In the genomic region with DNA sequence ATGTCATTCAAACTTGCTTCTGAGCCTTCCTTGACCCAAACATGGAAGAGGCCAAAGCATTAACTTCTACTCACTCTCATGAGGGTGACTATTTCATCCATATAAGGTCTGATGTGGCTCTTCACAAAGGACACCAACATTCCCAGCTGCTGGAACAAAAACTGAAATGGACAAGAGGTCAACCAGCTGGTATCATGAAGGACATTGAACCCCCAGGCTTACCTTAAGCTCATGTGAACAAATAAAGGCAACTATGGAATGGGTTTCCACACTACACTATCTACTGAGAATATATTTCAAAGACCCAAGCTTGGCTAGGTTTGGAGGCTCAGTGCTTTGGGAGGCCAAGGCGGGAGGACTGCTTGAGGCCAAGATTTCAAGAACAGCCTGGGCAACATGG, we compare ENCODE assay signal across 25 cellular contexts. TPM values are rescaled to one million over a fixed set of nuclear protein-coding genes. Genes with fewer than 3 reads are reported as not detected.
A peak's percentile ranks its signal among the peaks of the same experiment; 100 is the strongest.
DNase-seq lines count a peak whose midpoint lies in the region; ATAC-seq and TF ChIP-seq lines count a peak whose summit lies in the region.
"Had no signal": no experiment of that assay in that cellular context is flagged by ENCODE, and none has a peak within 500 bp of the region (broad histone marks: within the 10 kb centered on the region; RNA-seq: fewer than 3 reads in every experiment).

No MANE protein-coding gene starts in this region.

- H3K27me3 ChIP-seq in liver (ENCODE audit: control insufficient read depth in 4 of 4, insufficient read depth in 4 of 4, low read length in 3 of 4), result no peaks in the 10 kb centered on the region
- no peaks in the 10 kb centered on the region for H3K27me3 ChIP-seq in uterus
- H3K27me3 ChIP-seq: SJCRH30 had no signal

- H3K27ac Mint-ChIP-seq in activated T-helper 17 cell treated with anti-CD3 and anti-CD28 coated beads, Interleukin-2, amount 50 U/mL, for 72 hours, result peak overlapping the region; percentile 12
- H3K27ac Mint-ChIP-seq in glutamatergic neuron (ENCODE audit: unreplicated experiment), result no peak overlapping the region
- H3K27ac Mint-ChIP-seq: HFFc6 had no signal

- H3K4me3 ChIP-seq in liver (ENCODE audit: low read depth in 1 of 3, low read length in 3 of 3) (no peak overlapping the region), uterus (no peak overlapping the region)
- H3K4me3 ChIP-seq: K562, SJCRH30 had no signal

- intact Hi-C loops in uterus (cut with DNase I; ENCODE audit: low total_unique reads), result no loop called here

- no peak overlapping the region for H3K9ac ChIP-seq in liver (ENCODE audit: low read depth in 1 of 2, low read length in 2 of 2)

- H3K9me3 ChIP-seq in liver (ENCODE audit: control insufficient read depth in 4 of 4, low read length in 3 of 4) (no peaks in the 10 kb centered on the region), uterus (no peaks in the 10 kb centered on the region)
- H3K9me3 ChIP-seq: Caco-2, SJCRH30 had no signal

- peaks cover 9 to 58% (median 45%) of the 10 kb centered on the region in 4 donors for H3K36me3 ChIP-seq in liver (ENCODE audit: control insufficient read depth in 4 of 4, insufficient read depth in 3 of 4, low read depth in 1 of 4, low read length in 3 of 4)
- H3K36me3 ChIP-seq in uterus, result no peaks in the 10 kb centered on the region

- H3K27me3 Mint-ChIP-seq in activated T-helper 17 cell treated with anti-CD3 and anti-CD28 coated beads, Interleukin-2, amount 50 U/mL, for 72 hours, result no peaks in the 10 kb centered on the region
- no peaks in the 10 kb centered on the region for H3K27me3 Mint-ChIP-seq in glutamatergic neuron (ENCODE audit: unreplicated experiment)
- H3K27me3 Mint-ChIP-seq: CD4-positive, CD25-positive, alpha-beta regulatory T cell had no signal

- H3K27ac ChIP-seq in caudate nucleus (ENCODE audit: low read depth, low read length) (peak overlapping the region; percentile 52), liver (ENCODE audit: low read depth in 1 of 2, low read length in 2 of 2) (no peak overlapping the region), temporal lobe (ENCODE audit: low read depth, low read length) (peak overlapping the region; percentile 50), uterus (no peak overlapping the region)
- H3K27ac ChIP-seq: SJCRH30 had no signal

- no peaks in the 10 kb centered on the region for H3K4me1 Mint-ChIP-seq in activated T-helper 17 cell treated with anti-CD3 and anti-CD28 coated beads, Interleukin-2, amount 50 U/mL, for 72 hours
- no peaks in the 10 kb centered on the region for H3K4me1 Mint-ChIP-seq in glutamatergic neuron (ENCODE audit: low read depth, unreplicated experiment)
- H3K4me1 Mint-ChIP-seq: H9 had no signal

- 98% methylated on average over 1 of the region's 1 CpG for WGBS in liver

- peaks cover 0 to 5% (median 2%) of the 10 kb centered on the region in 4 donors for H3K4me1 ChIP-seq in liver (ENCODE audit: control insufficient read depth in 4 of 4, insufficient read depth in 4 of 4, low read length in 3 of 4)
- H3K4me1 ChIP-seq in uterus, result no peaks in the 10 kb centered on the region
- H3K4me1 ChIP-seq: Caco-2, SJCRH30 had no signal

- H3K36me3 Mint-ChIP-seq in activated T-helper 17 cell treated with anti-CD3 and anti-CD28 coated beads, Interleukin-2, amount 50 U/mL, for 72 hours (ENCODE audit: low read depth), result peaks cover 100% of the 10 kb centered on the region
- H3K36me3 Mint-ChIP-seq in glutamatergic neuron (ENCODE audit: unreplicated experiment), result peaks cover 4% of the 10 kb centered on the region

- H3K4me3 Mint-ChIP-seq in activated T-helper 17 cell treated with anti-CD3 and anti-CD28 coated beads, Interleukin-2, amount 50 U/mL, for 72 hours, result no peak overlapping the region
- H3K4me3 Mint-ChIP-seq in glutamatergic neuron (ENCODE audit: unreplicated experiment), result no peak overlapping the region
- H3K4me3 Mint-ChIP-seq: CD4-positive, CD25-positive, alpha-beta regulatory T cell; H9; HFFc6 had no signal

- ATAC-seq in activated T-helper 17 cell treated with anti-CD3 and anti-CD28 coated beads, Interleukin-2, amount 50 U/mL, for 72 hours (replicated peaks), result no peak
- ATAC-seq in GM18868 (IDR thresholded peaks at IDR 0.05; ENCODE audit: unreplicated experiment), result no peak
- ATAC-seq: K562, Panc1 had no signal

- no peak for DNase-seq in caudate nucleus (lab: John Stamatoyannopoulos, UW)
- DNase-seq in uterus, result no peak
- DNase-seq in glutamatergic neuron, result no peak
- DNase-seq: Caco-2; CD4-positive, CD25-positive, alpha-beta regulatory T cell; DMS 273 treated with DMSO at 0.1 percent for 48 hours; DMS79 treated with DMSO at 0.1 percent for 48 hours; H9; HFFc6; MM.1S; NCI-H1048; NCI-H1436; NCI-H2029; NCI-H226; NCI-H510A treated with DMSO at 0.1 percent for 48 hours; NCI-H748 treated with DMSO at 0.1 percent for 48 hours; NK-92 treated with Interleukin-12 subunit alpha and Interleukin-12 subunit beta, amount 100 ng/mL, for 24 hours; SJCRH30 had no signal

- no peak for TF ChIP-seq POLR2A in uterus (IDR thresholded peaks at IDR 0.05)

- H3K9me3 Mint-ChIP-seq in activated T-helper 17 cell treated with anti-CD3 and anti-CD28 coated beads, Interleukin-2, amount 50 U/mL, for 72 hours, result no peaks in the 10 kb centered on the region
- H3K9me3 Mint-ChIP-seq in glutamatergic neuron (ENCODE audit: unreplicated experiment), result no peaks in the 10 kb centered on the region
- H3K9me3 Mint-ChIP-seq: CD4-positive, CD25-positive, alpha-beta regulatory T cell; H9; HFFc6 had no signal

- TF ChIP-seq CTCF in liver (IDR thresholded peaks at IDR 0.05; ENCODE audit: low read depth, low read length, missing input control) (no peak), uterus (IDR thresholded peaks at IDR 0.05) (no peak), glutamatergic neuron (IDR thresholded peaks at IDR 0.05; ENCODE audit: partially characterized antibody, unreplicated experiment) (no peak)

- TF ChIP-seq RAD21 in liver (IDR thresholded peaks at IDR 0.05), result no peak

TF ChIP-seq in liver, 16 proteins besides CTCF, POLR2A, EP300 and RAD21:
- TF ChIP-seq YY1 (IDR thresholded peaks at IDR 0.05) (no peak), RXRA (IDR thresholded peaks at IDR 0.05) (peak; percentile 32 to 82), SP1 (IDR thresholded peaks at IDR 0.05) (peak; percentile 65), FOXA2 (IDR thresholded peaks at IDR 0.05) (no peak), HNF4A (conservative IDR thresholded peaks at IDR 0.05) (peak in 1 of 2 donors; percentile 36)

RNA-seq across cellular contexts. Expression of gene ANGPTL7, which starts 26.9 kb away (rescaled TPM):
- total RNA-seq in activated T-helper 17 cell treated with anti-CD3 and anti-CD28 coated beads, Interleukin-2, amount 50 U/mL, for 72 hours, result not detected
- total RNA-seq in liver, result not detected
- polyA plus RNA-seq in liver, result under 1 TPM; 0.06 to 0.07 TPM
- 0.25 TPM for total RNA-seq in temporal lobe
- 1 to 10 TPM in 1 of 4 donors, under 1 TPM in 2, not detected in 1; 0.82 to 1.9 (median 0.88) TPM for total RNA-seq in uterus
- total RNA-seq in glutamatergic neuron (ENCODE audit: unreplicated experiment), result not detected
- total RNA-seq: Caco-2; CD4-positive, CD25-positive, alpha-beta regulatory T cell; H9; HFFc6; K562; SJCRH30 had no signal
- polyA plus RNA-seq: BJ; CD4-positive, CD25-positive, alpha-beta regulatory T cell; K562 had no signal

RNA-seq across cellular contexts. Expression of gene MTOR, which starts 46.3 kb away (rescaled TPM):
- total RNA-seq in activated T-helper 17 cell treated with anti-CD3 and anti-CD28 coated beads, Interleukin-2, amount 50 U/mL, for 72 hours, result 10 to 100 TPM; 22.4 to 38.0 TPM
- total RNA-seq in liver, result 10 to 100 TPM; 21.8 to 45.0 TPM
- 10 to 100 TPM; 11.6 to 18.0 TPM for polyA plus RNA-seq in liver
- total RNA-seq in temporal lobe, result 36.6 TPM
- total RNA-seq in uterus, result 10 to 100 TPM; 22.9 to 51.5 (median 40.3) TPM
- 82.4 TPM for total RNA-seq in glutamatergic neuron (ENCODE audit: unreplicated experiment)

RNA-seq across cellular contexts. Expression of gene UBIAD1, which starts 56.9 kb away (rescaled TPM):
- 10 to 100 TPM; 17.8 to 43.8 TPM for total RNA-seq in activated T-helper 17 cell treated with anti-CD3 and anti-CD28 coated beads, Interleukin-2, amount 50 U/mL, for 72 hours
- 10 to 100 TPM in 1 of 2 donors, 1 to 10 TPM in 1; 5.4 to 10.2 TPM for total RNA-seq in liver
- 1 to 10 TPM; 8.7 to 9.0 TPM for polyA plus RNA-seq in liver
- 13.3 TPM for total RNA-seq in temporal lobe
- total RNA-seq in uterus, result 10 to 100 TPM in 2 of 4 donors, 1 to 10 TPM in 2; 1.2 to 21.2 (median 7.4) TPM
- 22.7 TPM for total RNA-seq in glutamatergic neuron (ENCODE audit: unreplicated experiment)

Comparison
In these comparisons a context has a peak if more than half of its experiments do, and no peak if none do; other contexts are left out.
1. H3K27ac ChIP-seq: peak in caudate nucleus (single experiment) and temporal lobe (single experiment); none in liver (0 of 2) and uterus (0 of 2).